Comparison of ENCODE assay signal across 27 cellular contexts in genomic region chr15:66374179-66374578, GRCh38.
"Had no signal": no experiment of that assay in that cellular context is flagged by ENCODE, and none has a peak within 500 bp of the region (broad histone marks: within the 10 kb centered on the region; RNA-seq: fewer than 3 reads in every experiment).

No MANE protein-coding gene starts in this region.

- H3K27ac ChIP-seq: stomach, suprapubic skin, testis, thoracic aorta, thyroid gland, tibial artery, tibial nerve, transverse colon, upper lobe of left lung, upper lobe of right lung, uterus, vagina had no signal

- H3K9me3 ChIP-seq: suprapubic skin, testis, thyroid gland, upper lobe of right lung, uterus had no signal

- ATAC-seq: stimulated activated effector memory CD8-positive, alpha-beta T cell treated with anti-CD3 and anti-CD28 coated beads, Interleukin-12 subunit alpha, Interleukin-12 subunit beta, amount 100 ng/mL, for 72 hours; stimulated activated memory B cell treated with anti-CD40 and anti-IgM and Interleukin-4, amounts not matched to agents 10 μg/mL and 1 μg/mL and 100 μg/mL, for 72 hours; stimulated activated naive B cell treated with anti-CD40 and anti-IgM and Interleukin-4, amounts not matched to agents 10 μg/mL and 1 μg/mL and 100 μg/mL, for 72 hours; stimulated activated naive CD8-positive, alpha-beta T cell treated with anti-CD3 and anti-CD28 coated beads, Interleukin-15, amount 100 ng/mL, for 72 hours; stimulated activated naive CD8-positive, alpha-beta T cell treated with anti-CD3 and anti-CD28 coated beads, Interleukin-15, Interleukin-2, amounts not matched to agents 100 U/mL and 50 U/mL, for 24 hours; upper lobe of right lung had no signal

- H3K36me3 ChIP-seq: stomach, suprapubic skin, thoracic aorta, thyroid gland, tibial artery, tibial nerve, transverse colon, upper lobe of left lung, upper lobe of right lung, uterus, vagina had no signal

- H3K4me1 ChIP-seq: testis, tibial nerve, uterus, vagina had no signal

- DNase-seq: stimulated activated CD4-positive, alpha-beta T cell treated with anti-CD3 and anti-CD28 coated beads, Interleukin-2, amount 100 ng/mL, for 48 hours; stimulated activated CD4-positive, alpha-beta T cell treated with anti-CD3 and anti-CD28 coated beads, Interleukin-4, amount 100 ng/mL, for 1 hour; stimulated activated CD4-positive, alpha-beta T cell treated with anti-CD3 and anti-CD28 coated beads, Interleukin-4, amount 100 ng/mL, for 24 hours; stimulated activated CD4-positive, alpha-beta T cell treated with anti-CD3 and anti-CD28 coated beads, Interleukin-4, amount 100 ng/mL, for 4 hours; stimulated activated CD8-positive, alpha-beta memory T cell treated with anti-CD3 and anti-CD28 coated beads, Interleukin-4, amount 100 ng/mL, for 48 hours; stimulated activated naive B cell treated with anti-CD40 and anti-IgM and Interleukin-4, amounts not matched to agents 10 μg/mL and 1 μg/mL and 100 μg/mL, for 72 hours; stimulated activated naive CD4-positive, alpha-beta T cell; stimulated activated naive CD4-positive, alpha-beta T cell treated with Interleukin-2 at 50 U/mL for 16 hours; stimulated activated naive CD8-positive, alpha-beta T cell treated with anti-CD3 and anti-CD28 coated beads, Interleukin-15, amount 100 ng/mL, for 72 hours; stimulated activated naive CD8-positive, alpha-beta T cell treated with anti-CD3 and anti-CD28 coated beads, Interleukin-15, Interleukin-2, amounts not matched to agents 100 U/mL and 50 U/mL, for 24 hours; stomach; substantia nigra; testis; thyroid gland; tibial artery; transverse colon; trophoblast cell; upper lobe of left lung; upper lobe of right lung; uterus had no signal

- H3K27me3 ChIP-seq: stomach, suprapubic skin, testis, thyroid gland, tibial artery, tibial nerve, transverse colon, upper lobe of left lung, upper lobe of right lung, uterus, vagina had no signal

- FAIRE-seq: urothelium cell line had no signal

- H3K4me3 ChIP-seq: stomach, suprapubic skin, testis, thoracic aorta, thyroid gland, tibial artery, tibial nerve, transverse colon, upper lobe of left lung, upper lobe of right lung, uterus, vagina had no signal
